10 cellular contexts compared by ENCODE assay signal in genomic region chr3:130748520-130748919, GRCh38. TPM values are rescaled to one million over a fixed set of nuclear protein-coding genes. Genes with fewer than 3 reads are reported as not detected.
DNase-seq lines count a peak whose midpoint lies in the region; ATAC-seq and TF ChIP-seq lines count a peak whose summit lies in the region.
"Had no signal": no experiment of that assay in that cellular context is flagged by ENCODE, and none has a peak within 500 bp of the region (broad histone marks: within the 10 kb centered on the region; RNA-seq: fewer than 3 reads in every experiment).

No MANE protein-coding gene starts in this region.

- DNase-seq in activated CD4-positive, alpha-beta T cell treated with anti-CD3 and anti-CD28 coated beads for 36 hours, result no peak
- no peak for DNase-seq in activated CD4-positive, alpha-beta T cell treated with anti-CD3 and anti-CD28 coated beads, Interleukin-2, amount 50 U/mL, for 4 hours
- no peak for DNase-seq in T-helper 17 cell
- DNase-seq in foreskin fibroblast, result peak in 1 of 2 donors; percentile 18
- DNase-seq in superior temporal gyrus (ENCODE audit: extremely low spot score), result peak; percentile 26
- DNase-seq in NCI-H1048 (lab: John Stamatoyannopoulos, UW), result no peak
- DNase-seq in H7, result no peak
- DNase-seq: hippocampal formation, NCI-H774 had no signal

- H3K9me3 ChIP-seq in T-helper 17 cell (ENCODE audit: control insufficient read depth, low read length, poor library complexity, severe bottlenecking), result no peaks in the 10 kb centered on the region

- peaks cover 5% of the 10 kb centered on the region for H3K36me3 Mint-ChIP-seq in activated CD4-positive, alpha-beta T cell treated with anti-CD3 and anti-CD28 coated beads for 36 hours (ENCODE audit: low read depth)
- peaks cover 5% of the 10 kb centered on the region for H3K36me3 Mint-ChIP-seq in T-helper 17 cell (ENCODE audit: low read depth)

- peak overlapping the region; percentile 89 for H3K27ac Mint-ChIP-seq in activated CD4-positive, alpha-beta T cell treated with anti-CD3 and anti-CD28 coated beads for 36 hours
- H3K27ac Mint-ChIP-seq in T-helper 17 cell, result no peak overlapping the region

- H3K27me3 Mint-ChIP-seq in activated CD4-positive, alpha-beta T cell treated with anti-CD3 and anti-CD28 coated beads for 36 hours, result no peaks in the 10 kb centered on the region
- peaks cover 5% of the 10 kb centered on the region for H3K27me3 Mint-ChIP-seq in T-helper 17 cell

- H3K4me3 ChIP-seq in foreskin fibroblast (ENCODE audit: low read depth in 1 of 2, low read length in 2 of 2) (peak overlapping the region; percentile 65 to 99), H7 (ENCODE audit: insufficient read depth, low read depth, low read length) (no peak overlapping the region)

- H3K4me1 Mint-ChIP-seq in activated CD4-positive, alpha-beta T cell treated with anti-CD3 and anti-CD28 coated beads for 36 hours, result peaks cover 21% of the 10 kb centered on the region
- peaks cover 30% of the 10 kb centered on the region for H3K4me1 Mint-ChIP-seq in T-helper 17 cell

- no peak overlapping the region for H3K4me3 Mint-ChIP-seq in activated CD4-positive, alpha-beta T cell treated with anti-CD3 and anti-CD28 coated beads for 36 hours
- peak overlapping the region; percentile 90 for H3K4me3 Mint-ChIP-seq in T-helper 17 cell

- intact Hi-C loops in activated CD4-positive, alpha-beta T cell treated with anti-CD3 and anti-CD28 coated beads for 36 hours (cut with DNase I, micrococcal nuclease), result loop anchor here (5.0 to 10.0 kb wide), 4 partner anchors 634 to 1669 kb away; partner anchors contain the start of genes DNAJC13 (in 1 of the 2), IFT122 (in 1 of the 2), MRPL3 (in 1 of the 2) and NUDT16 (in 1 of the 2)

- peaks cover 2% of the 10 kb centered on the region for H3K36me3 ChIP-seq in H7 (replicated peaks; ENCODE audit: control insufficient read depth, insufficient read depth, low read length)

- ATAC-seq in activated CD4-positive, alpha-beta T cell treated with anti-CD3 and anti-CD28 coated beads for 36 hours, result no peak
- ATAC-seq in T-helper 17 cell, result no peak
- ATAC-seq in HG02610 (IDR thresholded peaks at IDR 0.05; ENCODE audit: unreplicated experiment), result no peak

- no peak for TF ChIP-seq CTCF in foreskin fibroblast (IDR thresholded peaks at IDR 0.05; ENCODE audit: low read depth, low read length)

- H3K9me3 Mint-ChIP-seq in activated CD4-positive, alpha-beta T cell treated with anti-CD3 and anti-CD28 coated beads for 36 hours (ENCODE audit: low read depth), result no peaks in the 10 kb centered on the region

- POLR2A ChIA-PET in activated CD4-positive, alpha-beta T cell treated with anti-CD3 and anti-CD28 coated beads for 36 hours (lab: Charles Lee), result no interaction called here

- H3K27me3 ChIP-seq in H7 (ENCODE audit: control insufficient read depth, insufficient read depth, low read length), result no peaks in the 10 kb centered on the region; the same call in 1 of the 2 replicates

- CTCF ChIA-PET in activated CD4-positive, alpha-beta T cell treated with anti-CD3 and anti-CD28 coated beads for 36 hours (lab: Charles Lee), result interaction anchor here (0.7 to 2.5 kb wide), 5 partner anchors 8 to 145 kb away, joined by 3 to 8 read pairs (median 4); partner anchors contain the start of gene ATP2C1

RNA-seq across cellular contexts. Expression of gene PIK3R4, which starts 1.9 kb away (rescaled TPM):
- 10 to 100 TPM; 27.3 to 32.3 TPM for total RNA-seq in activated CD4-positive, alpha-beta T cell treated with anti-CD3 and anti-CD28 coated beads for 36 hours
- total RNA-seq in T-helper 17 cell, result 10 to 100 TPM; 14.6 to 15.0 TPM
- 41.1 and 45.9 TPM in 2 replicates for total RNA-seq in H7 (2014; rRNA removed; shearing (Covaris generic))
